Comparison of ENCODE assay signal across 12 cellular contexts in the genomic region with DNA sequence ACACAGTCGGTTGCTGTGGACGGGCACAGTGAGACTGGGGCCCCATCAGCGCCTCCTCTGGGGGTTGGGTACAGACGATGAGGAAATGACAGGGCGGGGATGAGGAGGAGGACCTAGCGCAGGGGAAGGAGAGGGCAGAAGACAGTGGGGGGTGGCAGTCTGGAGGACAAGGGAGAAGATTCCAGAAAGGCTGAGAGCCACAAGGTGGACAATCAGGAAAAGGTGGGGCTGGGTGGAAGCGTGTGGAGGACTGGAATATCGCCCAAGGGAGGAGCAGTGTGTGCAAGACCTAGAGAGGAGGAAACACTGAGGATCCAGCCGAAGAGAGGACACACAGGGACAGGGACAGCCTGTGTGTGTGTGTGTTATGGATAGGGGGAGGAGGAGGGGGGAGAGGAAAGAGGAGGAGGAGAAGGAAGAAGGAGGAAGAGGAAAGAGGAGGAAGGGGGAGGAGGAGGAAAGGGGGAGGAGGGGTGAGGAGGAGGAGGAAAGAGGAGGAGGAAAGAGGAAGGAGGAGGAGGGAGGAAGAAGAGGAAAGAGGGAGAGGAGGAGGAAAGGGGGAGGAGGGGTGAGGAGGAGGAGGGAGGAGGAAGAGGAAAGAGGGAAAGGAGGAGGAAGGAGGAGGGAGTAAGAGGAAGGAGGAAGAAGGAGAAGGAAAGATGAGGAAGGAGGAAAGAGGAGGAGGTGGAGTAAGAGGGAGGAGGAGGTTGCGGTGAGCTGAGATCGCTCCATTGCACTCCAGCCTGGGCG. TPM values are rescaled to one million over a fixed set of nuclear protein-coding genes. Genes with fewer than 3 reads are reported as not detected.
A peak's percentile ranks its signal among the peaks of the same experiment; 100 is the strongest.
DNase-seq lines count a peak whose midpoint lies in the region; ATAC-seq, FAIRE-seq and TF ChIP-seq lines count a peak whose summit lies in the region.
"Had no signal": no experiment of that assay in that cellular context is flagged by ENCODE, and none has a peak within 500 bp of the region (broad histone marks: within the 10 kb centered on the region; RNA-seq: fewer than 3 reads in every experiment).

No MANE protein-coding gene starts in this region.

- POLR2A ChIA-PET in activated CD8-positive, alpha-beta T cell treated with anti-CD3 and anti-CD28 coated beads, Interleukin-2, amount 10 ng/mL, durations not matched to agents 7 days and 5 days (lab: Charles Lee), result no interaction called here
- POLR2A ChIA-PET in HepG2 (lab: Yijun Ruan, JAX), result no interaction called here

- no peaks in the 10 kb centered on the region for H4K20me1 ChIP-seq in HepG2 (ENCODE audit: insufficient read depth, low read length)

- H3K9me3 ChIP-seq in HepG2 (ENCODE audit: low read length), result no peaks in the 10 kb centered on the region

- no peak overlapping the region for H3K9ac ChIP-seq in HepG2 (ENCODE audit: insufficient read depth, low read depth, low read length)

- H3K27ac Mint-ChIP-seq in activated CD8-positive, alpha-beta T cell treated with anti-CD3 and anti-CD28 coated beads, Interleukin-2, amount 10 ng/mL, durations not matched to agents 7 days and 5 days, result peak overlapping the region; percentile 66
- peak overlapping the region; percentile 69 for H3K27ac Mint-ChIP-seq in stimulated activated naive CD8-positive, alpha-beta T cell treated with anti-CD3 and anti-CD28 coated beads, Interleukin-15, Interleukin-2, amounts not matched to agents 100 ng/mL and 50 ng/mL, for 24 hours

- no peaks in the 10 kb centered on the region for H3K9me3 Mint-ChIP-seq in activated CD8-positive, alpha-beta T cell treated with anti-CD3 and anti-CD28 coated beads, Interleukin-2, amount 10 ng/mL, durations not matched to agents 7 days and 5 days (ENCODE audit: insufficient read depth)
- no peaks in the 10 kb centered on the region for H3K9me3 Mint-ChIP-seq in stimulated activated naive CD8-positive, alpha-beta T cell treated with anti-CD3 and anti-CD28 coated beads, Interleukin-15, Interleukin-2, amounts not matched to agents 100 ng/mL and 50 ng/mL, for 24 hours

- DNase-seq in activated effector memory CD4-positive, alpha-beta T cell treated with anti-CD3 and anti-CD28 coated beads, Interleukin-2, amount 50 U/mL, for 16 hours, result peak; percentile 73
- DNase-seq in activated effector memory CD4-positive, alpha-beta T cell treated with Interleukin-2 at 50 U/mL for 16 hours, result no peak
- peak; percentile 59 for DNase-seq in activated CD8-positive, alpha-beta T cell treated with anti-CD3 and anti-CD28 coated beads, Interleukin-2, amount 10 ng/mL, durations not matched to agents 7 days and 5 days
- no peak for DNase-seq in HepG2 (ENCODE audit: low spot score)
- DNase-seq: NCI-H226 had no signal

- H3K27ac ChIP-seq in HepG2 (ENCODE audit: extremely low read length, insufficient read depth, low read length), result no peak overlapping the region

- H3K4me1 Mint-ChIP-seq in activated CD8-positive, alpha-beta T cell treated with anti-CD3 and anti-CD28 coated beads, Interleukin-2, amount 10 ng/mL, durations not matched to agents 7 days and 5 days (ENCODE audit: low read depth), result peaks cover 16% of the 10 kb centered on the region
- H3K4me1 Mint-ChIP-seq in stimulated activated naive CD8-positive, alpha-beta T cell treated with anti-CD3 and anti-CD28 coated beads, Interleukin-15, Interleukin-2, amounts not matched to agents 100 ng/mL and 50 ng/mL, for 24 hours (ENCODE audit: low read depth), result peaks cover 18% of the 10 kb centered on the region

- no peaks in the 10 kb centered on the region for H3K36me3 Mint-ChIP-seq in activated CD8-positive, alpha-beta T cell treated with anti-CD3 and anti-CD28 coated beads, Interleukin-2, amount 10 ng/mL, durations not matched to agents 7 days and 5 days (ENCODE audit: low read depth)
- H3K36me3 Mint-ChIP-seq in stimulated activated naive CD8-positive, alpha-beta T cell treated with anti-CD3 and anti-CD28 coated beads, Interleukin-15, Interleukin-2, amounts not matched to agents 100 ng/mL and 50 ng/mL, for 24 hours (ENCODE audit: low read depth), result no peaks in the 10 kb centered on the region

- 14% methylated on average over 11 of the region's 12 CpGs for WGBS in HepG2 (ENCODE audit: low lambda C conversion rate)

- intact Hi-C loops in HepG2 (cut with micrococcal nuclease; ENCODE audit: unreplicated experiment), result no loop called here

- TF ChIP-seq EP300 in HepG2 (IDR thresholded peaks at IDR 0.05; ENCODE audit: low read depth in 2 of 2, low read length in 2 of 2) (no peak), HepG2 (CRISPR knock-in tag; IDR thresholded peaks at IDR 0.05; ENCODE audit: borderline replicate concordance) (no peak)

- TF ChIP-seq POLR2A in HepG2 (IDR thresholded peaks at IDR 0.05; ENCODE audit: insufficient read depth in 1 of 2, low read depth in 2 of 2, low read length in 2 of 2), result no peak

- no peak for TF ChIP-seq CTCF in HepG2 (CRISPR knock-in tag; IDR thresholded peaks at IDR 0.05)

- no peak overlapping the region for H2AFZ ChIP-seq in HepG2 (ENCODE audit: low read length)

- H3K4me1 ChIP-seq in HepG2 (ENCODE audit: insufficient read depth, low read length), result peaks cover 11% of the 10 kb centered on the region

- peak; percentile 83 for ATAC-seq in activated CD8-positive, alpha-beta T cell treated with anti-CD3 and anti-CD28 coated beads, Interleukin-2, amount 10 ng/mL, durations not matched to agents 7 days and 5 days
- ATAC-seq in HepG2 (no peak; the same call in 2 of the 3 replicates), HG03432 (IDR thresholded peaks at IDR 0.05; ENCODE audit: unreplicated experiment) (no peak), HG02885 (IDR thresholded peaks at IDR 0.05; ENCODE audit: poor library complexity, unreplicated experiment) (no peak), GM21825 (IDR thresholded peaks at IDR 0.05; ENCODE audit: unreplicated experiment) (no peak)

- H3K4me2 ChIP-seq in HepG2 (ENCODE audit: low read depth, low read length), result no peak overlapping the region

- no peaks in the 10 kb centered on the region for H3K36me3 ChIP-seq in HepG2 (replicated peaks in 1 of 2; ENCODE audit: control insufficient read depth in 1 of 2, insufficient read depth in 2 of 2, low read length in 2 of 2)

- in situ Hi-C loops in HepG2 (cut with HindIII; ENCODE audit: extremely low pct_ligation_motif_present, low pct_unique_long_range_greater_than_20kb), result no loop called here

- no peaks in the 10 kb centered on the region for H3K27me3 Mint-ChIP-seq in activated CD8-positive, alpha-beta T cell treated with anti-CD3 and anti-CD28 coated beads, Interleukin-2, amount 10 ng/mL, durations not matched to agents 7 days and 5 days (ENCODE audit: low read depth)
- no peaks in the 10 kb centered on the region for H3K27me3 Mint-ChIP-seq in stimulated activated naive CD8-positive, alpha-beta T cell treated with anti-CD3 and anti-CD28 coated beads, Interleukin-15, Interleukin-2, amounts not matched to agents 100 ng/mL and 50 ng/mL, for 24 hours

- CTCF ChIA-PET in activated CD8-positive, alpha-beta T cell treated with anti-CD3 and anti-CD28 coated beads, Interleukin-2, amount 10 ng/mL, durations not matched to agents 7 days and 5 days (lab: Charles Lee), result no interaction called here
- CTCF ChIA-PET in HepG2 (lab: Yijun Ruan, JAX; ENCODE audit: low intra/inter-chr PET ratio, low total read pairs), result no interaction called here

- H3K79me2 ChIP-seq in HepG2 (ENCODE audit: insufficient read depth, low read length), result no peaks in the 10 kb centered on the region

- peaks cover 6 to 26% of the 10 kb centered on the region in 2 experiments; a peak in 3 of 5 replicates for H3K27me3 ChIP-seq in HepG2 (ENCODE audit: control insufficient read depth in 1 of 2, insufficient read depth in 2 of 2, low read length in 2 of 2)

- no TSS peak for BruUV-seq in HepG2 (replicated peaks; lab: Mats Ljungman, UMichigan)

- H3K4me3 ChIP-seq in HepG2 (replicated peaks in 1 of 3; ENCODE audit: insufficient read depth in 1 of 3, low read depth in 2 of 3, low read length in 3 of 3), result no peak overlapping the region

- no peak overlapping the region for H3K4me3 Mint-ChIP-seq in activated CD8-positive, alpha-beta T cell treated with anti-CD3 and anti-CD28 coated beads, Interleukin-2, amount 10 ng/mL, durations not matched to agents 7 days and 5 days
- H3K4me3 Mint-ChIP-seq in stimulated activated naive CD8-positive, alpha-beta T cell treated with anti-CD3 and anti-CD28 coated beads, Interleukin-15, Interleukin-2, amounts not matched to agents 100 ng/mL and 50 ng/mL, for 24 hours, result no peak overlapping the region

- no peak for TF ChIP-seq RAD21 in HepG2 (CRISPR knock-in tag; IDR thresholded peaks at IDR 0.05)

- no peak for FAIRE-seq in HepG2 (lab: Jason Lieb, UNC)

RNA-seq across cellular contexts. Expression of a gene that starts 15.8 kb away (rescaled TPM):
- under 1 TPM in 1 of 2 experiments, not detected in 1; 0.29 TPM for total RNA-seq in activated CD8-positive, alpha-beta T cell treated with anti-CD3 and anti-CD28 coated beads, Interleukin-2, amount 10 ng/mL, durations not matched to agents 7 days and 5 days
- not detected in 2 replicates for total RNA-seq in HepG2 (2016; rRNA removed; fragmentation: Illumina TruSeq; extraction: Trizol)
- total RNA-seq in HepG2 (2016; cell fraction: cytosol; rRNA removed; fragmentation: Illumina TruSeq; extraction: Trizol; ENCODE audit: low read depth), result not detected in 2 replicates
- not detected in 2 replicates for total RNA-seq in HepG2 (2016; cell fraction: insoluble cytoplasmic fraction; rRNA removed; fragmentation: Illumina TruSeq; extraction: Trizol)
- total RNA-seq in HepG2 (2016; cell fraction: membrane; rRNA removed; fragmentation: Illumina TruSeq; extraction: Trizol), result not detected in 2 replicates
- total RNA-seq in HepG2 (2016; cell fraction: nucleus; rRNA removed; fragmentation: Illumina TruSeq; extraction: Trizol), result not detected in 2 replicates
- polyA plus RNA-seq in HepG2 (2011; rRNA removed), result not detected in 2 replicates
- not detected in 2 replicates for polyA plus RNA-seq in HepG2 (2011; cell fraction: cytosol; rRNA removed)
- polyA plus RNA-seq in HepG2 (2011; cell fraction: nucleus; rRNA removed), result not detected in 2 replicates
- polyA plus RNA-seq in HepG2 (2012), result not detected in 2 replicates
- not detected in 2 replicates for polyA plus RNA-seq in HepG2 (2016; cell fraction: cytosol; fragmentation: Illumina TruSeq; extraction: Trizol; ENCODE audit: low read depth)
- not detected in 2 replicates for polyA plus RNA-seq in HepG2 (2016; cell fraction: insoluble cytoplasmic fraction; fragmentation: Illumina TruSeq; extraction: Trizol; ENCODE audit: low read depth)
- not detected in 2 replicates for polyA plus RNA-seq in HepG2 (2016; cell fraction: membrane; fragmentation: Illumina TruSeq; extraction: Trizol; ENCODE audit: low read depth)
- polyA plus RNA-seq in HepG2 (2016; cell fraction: nucleus; fragmentation: Illumina TruSeq; extraction: Trizol; ENCODE audit: insufficient read depth, low read depth), result not detected in 2 replicates
- polyA minus RNA-seq in HepG2 (2011; rRNA and poly(A)+ RNA removed; ENCODE audit: low replicate concordance), result 5.1 TPM in 1 of 2 replicates, not detected in the other
- not detected in 2 replicates for polyA minus RNA-seq in HepG2 (2011; cell fraction: cytosol; rRNA and poly(A)+ RNA removed)
- polyA minus RNA-seq in HepG2 (2011; cell fraction: nucleus; rRNA and poly(A)+ RNA removed), result not detected in 2 replicates

RNA-seq across cellular contexts. Expression of a gene that starts 16.2 kb away (rescaled TPM):
- total RNA-seq in activated CD8-positive, alpha-beta T cell treated with anti-CD3 and anti-CD28 coated beads, Interleukin-2, amount 10 ng/mL, durations not matched to agents 7 days and 5 days, result 10 to 100 TPM; 54.8 to 56.9 TPM
- total RNA-seq in HepG2 (2016; rRNA removed; fragmentation: Illumina TruSeq; extraction: Trizol), result not detected in 2 replicates
- not detected in 2 replicates for total RNA-seq in HepG2 (2016; cell fraction: cytosol; rRNA removed; fragmentation: Illumina TruSeq; extraction: Trizol; ENCODE audit: low read depth)
- not detected in 2 replicates for total RNA-seq in HepG2 (2016; cell fraction: insoluble cytoplasmic fraction; rRNA removed; fragmentation: Illumina TruSeq; extraction: Trizol)
- not detected in 2 replicates for total RNA-seq in HepG2 (2016; cell fraction: membrane; rRNA removed; fragmentation: Illumina TruSeq; extraction: Trizol)
- not detected in 2 replicates for total RNA-seq in HepG2 (2016; cell fraction: nucleus; rRNA removed; fragmentation: Illumina TruSeq; extraction: Trizol)
- not detected in 2 replicates for polyA plus RNA-seq in HepG2 (2011; rRNA removed)
- polyA plus RNA-seq in HepG2 (2011; cell fraction: cytosol; rRNA removed), result 0.04 TPM in 1 of 2 replicates, not detected in the other
- 0.19 TPM in 1 of 2 replicates, not detected in the other for polyA plus RNA-seq in HepG2 (2011; cell fraction: nucleus; rRNA removed)
- polyA plus RNA-seq in HepG2 (2012), result not detected in 2 replicates
- polyA plus RNA-seq in HepG2 (2016; cell fraction: cytosol; fragmentation: Illumina TruSeq; extraction: Trizol; ENCODE audit: low read depth), result not detected in 2 replicates
- not detected in 2 replicates for polyA plus RNA-seq in HepG2 (2016; cell fraction: insoluble cytoplasmic fraction; fragmentation: Illumina TruSeq; extraction: Trizol; ENCODE audit: low read depth)
- polyA plus RNA-seq in HepG2 (2016; cell fraction: membrane; fragmentation: Illumina TruSeq; extraction: Trizol; ENCODE audit: low read depth), result not detected in 2 replicates
- polyA plus RNA-seq in HepG2 (2016; cell fraction: nucleus; fragmentation: Illumina TruSeq; extraction: Trizol; ENCODE audit: insufficient read depth, low read depth), result not detected in 2 replicates
- 0.06 and 36.3 TPM in 2 replicates for polyA minus RNA-seq in HepG2 (2011; rRNA and poly(A)+ RNA removed; ENCODE audit: low replicate concordance)
- polyA minus RNA-seq in HepG2 (2011; cell fraction: cytosol; rRNA and poly(A)+ RNA removed), result 0.69 and 2.2 TPM in 2 replicates
- polyA minus RNA-seq in HepG2 (2011; cell fraction: nucleus; rRNA and poly(A)+ RNA removed), result 0.25 and 1.0 TPM in 2 replicates

RNA-seq across cellular contexts. Expression of a gene that starts 18.5 kb away (rescaled TPM):
- 10 to 100 TPM; 49.8 to 51.3 TPM for total RNA-seq in activated CD8-positive, alpha-beta T cell treated with anti-CD3 and anti-CD28 coated beads, Interleukin-2, amount 10 ng/mL, durations not matched to agents 7 days and 5 days
- 2.0 and 2.3 TPM in 2 replicates for total RNA-seq in HepG2 (2016; rRNA removed; fragmentation: Illumina TruSeq; extraction: Trizol)
- 2.6 and 3.1 TPM in 2 replicates for total RNA-seq in HepG2 (2016; cell fraction: cytosol; rRNA removed; fragmentation: Illumina TruSeq; extraction: Trizol; ENCODE audit: low read depth)
- total RNA-seq in HepG2 (2016; cell fraction: insoluble cytoplasmic fraction; rRNA removed; fragmentation: Illumina TruSeq; extraction: Trizol), result 3.2 and 3.4 TPM in 2 replicates
- 3.4 and 3.5 TPM in 2 replicates for total RNA-seq in HepG2 (2016; cell fraction: membrane; rRNA removed; fragmentation: Illumina TruSeq; extraction: Trizol)
- 0.56 and 1.7 TPM in 2 replicates for total RNA-seq in HepG2 (2016; cell fraction: nucleus; rRNA removed; fragmentation: Illumina TruSeq; extraction: Trizol)
- 4.1 and 5.2 TPM in 2 replicates for polyA plus RNA-seq in HepG2 (2011; rRNA removed)
- 4.6 and 10.0 TPM in 2 replicates for polyA plus RNA-seq in HepG2 (2011; cell fraction: cytosol; rRNA removed)
- 6.9 and 8.9 TPM in 2 replicates for polyA plus RNA-seq in HepG2 (2011; cell fraction: nucleus; rRNA removed)
- 1.6 and 3.0 TPM in 2 replicates for polyA plus RNA-seq in HepG2 (2012)
- polyA plus RNA-seq in HepG2 (2016; cell fraction: cytosol; fragmentation: Illumina TruSeq; extraction: Trizol; ENCODE audit: low read depth), result 3.7 and 4.0 TPM in 2 replicates
- polyA plus RNA-seq in HepG2 (2016; cell fraction: insoluble cytoplasmic fraction; fragmentation: Illumina TruSeq; extraction: Trizol; ENCODE audit: low read depth), result 2.9 and 3.0 TPM in 2 replicates
- 4.1 and 4.4 TPM in 2 replicates for polyA plus RNA-seq in HepG2 (2016; cell fraction: membrane; fragmentation: Illumina TruSeq; extraction: Trizol; ENCODE audit: low read depth)
- polyA plus RNA-seq in HepG2 (2016; cell fraction: nucleus; fragmentation: Illumina TruSeq; extraction: Trizol; ENCODE audit: insufficient read depth, low read depth), result 2.7 and 4.3 TPM in 2 replicates
- polyA minus RNA-seq in HepG2 (2011; rRNA and poly(A)+ RNA removed; ENCODE audit: low replicate concordance), result 2.9 and 4.4 TPM in 2 replicates
- polyA minus RNA-seq in HepG2 (2011; cell fraction: cytosol; rRNA and poly(A)+ RNA removed), result 2.6 TPM in 1 of 2 replicates, not detected in the other
- 1.9 and 2.2 TPM in 2 replicates for polyA minus RNA-seq in HepG2 (2011; cell fraction: nucleus; rRNA and poly(A)+ RNA removed)

RNA-seq across cellular contexts. Expression of a gene that starts 21.2 kb away (rescaled TPM):
- total RNA-seq in activated CD8-positive, alpha-beta T cell treated with anti-CD3 and anti-CD28 coated beads, Interleukin-2, amount 10 ng/mL, durations not matched to agents 7 days and 5 days, result not detected
- 1.1 and 2.2 TPM in 2 replicates for total RNA-seq in HepG2 (2016; rRNA removed; fragmentation: Illumina TruSeq; extraction: Trizol)
- total RNA-seq in HepG2 (2016; cell fraction: cytosol; rRNA removed; fragmentation: Illumina TruSeq; extraction: Trizol; ENCODE audit: low read depth), result 1.4 and 2.5 TPM in 2 replicates
- total RNA-seq in HepG2 (2016; cell fraction: insoluble cytoplasmic fraction; rRNA removed; fragmentation: Illumina TruSeq; extraction: Trizol), result 1.4 and 2.5 TPM in 2 replicates
- 1.4 and 1.7 TPM in 2 replicates for total RNA-seq in HepG2 (2016; cell fraction: membrane; rRNA removed; fragmentation: Illumina TruSeq; extraction: Trizol)
- total RNA-seq in HepG2 (2016; cell fraction: nucleus; rRNA removed; fragmentation: Illumina TruSeq; extraction: Trizol), result 1.7 and 2.8 TPM in 2 replicates
- 3.3 and 4.0 TPM in 2 replicates for polyA plus RNA-seq in HepG2 (2011; rRNA removed)
- 2.0 and 2.9 TPM in 2 replicates for polyA plus RNA-seq in HepG2 (2011; cell fraction: cytosol; rRNA removed)
- 18.4 and 19.8 TPM in 2 replicates for polyA plus RNA-seq in HepG2 (2011; cell fraction: nucleus; rRNA removed)
- 4.3 and 4.8 TPM in 2 replicates for polyA plus RNA-seq in HepG2 (2012)
- polyA plus RNA-seq in HepG2 (2016; cell fraction: cytosol; fragmentation: Illumina TruSeq; extraction: Trizol; ENCODE audit: low read depth), result 2.7 and 3.3 TPM in 2 replicates
- 1.4 and 1.8 TPM in 2 replicates for polyA plus RNA-seq in HepG2 (2016; cell fraction: insoluble cytoplasmic fraction; fragmentation: Illumina TruSeq; extraction: Trizol; ENCODE audit: low read depth)
- 2.6 and 2.7 TPM in 2 replicates for polyA plus RNA-seq in HepG2 (2016; cell fraction: membrane; fragmentation: Illumina TruSeq; extraction: Trizol; ENCODE audit: low read depth)
- polyA plus RNA-seq in HepG2 (2016; cell fraction: nucleus; fragmentation: Illumina TruSeq; extraction: Trizol; ENCODE audit: insufficient read depth, low read depth), result 1.6 and 6.8 TPM in 2 replicates
- 1.3 TPM in 1 of 2 replicates, not detected in the other for polyA minus RNA-seq in HepG2 (2011; rRNA and poly(A)+ RNA removed; ENCODE audit: low replicate concordance)
- 0.79 and 2.3 TPM in 2 replicates for polyA minus RNA-seq in HepG2 (2011; cell fraction: cytosol; rRNA and poly(A)+ RNA removed)
- polyA minus RNA-seq in HepG2 (2011; cell fraction: nucleus; rRNA and poly(A)+ RNA removed), result 0.64 and 2.4 TPM in 2 replicates
- total RNA-seq: epithelial cell of proximal tubule, mononuclear cell had no signal
- polyA plus RNA-seq: BJ had no signal

RNA-seq across cellular contexts. Expression of a gene that starts 59.8 kb away (rescaled TPM):
- not detected for total RNA-seq in activated CD8-positive, alpha-beta T cell treated with anti-CD3 and anti-CD28 coated beads, Interleukin-2, amount 10 ng/mL, durations not matched to agents 7 days and 5 days
- 0.67 TPM in 1 of 2 replicates, not detected in the other for total RNA-seq in HepG2 (2016; rRNA removed; fragmentation: Illumina TruSeq; extraction: Trizol)
- total RNA-seq in HepG2 (2016; cell fraction: cytosol; rRNA removed; fragmentation: Illumina TruSeq; extraction: Trizol; ENCODE audit: low read depth), result not detected in 2 replicates
- not detected in 2 replicates for total RNA-seq in HepG2 (2016; cell fraction: insoluble cytoplasmic fraction; rRNA removed; fragmentation: Illumina TruSeq; extraction: Trizol)
- not detected in 2 replicates for total RNA-seq in HepG2 (2016; cell fraction: membrane; rRNA removed; fragmentation: Illumina TruSeq; extraction: Trizol)
- total RNA-seq in HepG2 (2016; cell fraction: nucleus; rRNA removed; fragmentation: Illumina TruSeq; extraction: Trizol), result not detected in 2 replicates
- polyA plus RNA-seq in HepG2 (2011; rRNA removed), result 0.01 TPM in 1 of 2 replicates, not detected in the other
- polyA plus RNA-seq in HepG2 (2011; cell fraction: cytosol; rRNA removed), result 0.01 and 0.03 TPM in 2 replicates
- polyA plus RNA-seq in HepG2 (2011; cell fraction: nucleus; rRNA removed), result 0.05 and 0.24 TPM in 2 replicates
- not detected in 2 replicates for polyA plus RNA-seq in HepG2 (2012)
- polyA plus RNA-seq in HepG2 (2016; cell fraction: cytosol; fragmentation: Illumina TruSeq; extraction: Trizol; ENCODE audit: low read depth), result not detected in 2 replicates
- polyA plus RNA-seq in HepG2 (2016; cell fraction: insoluble cytoplasmic fraction; fragmentation: Illumina TruSeq; extraction: Trizol; ENCODE audit: low read depth), result not detected in 2 replicates
- polyA plus RNA-seq in HepG2 (2016; cell fraction: membrane; fragmentation: Illumina TruSeq; extraction: Trizol; ENCODE audit: low read depth), result not detected in 2 replicates
- not detected in 2 replicates for polyA plus RNA-seq in HepG2 (2016; cell fraction: nucleus; fragmentation: Illumina TruSeq; extraction: Trizol; ENCODE audit: insufficient read depth, low read depth)
- polyA minus RNA-seq in HepG2 (2011; rRNA and poly(A)+ RNA removed; ENCODE audit: low replicate concordance), result not detected in 2 replicates
- not detected in 2 replicates for polyA minus RNA-seq in HepG2 (2011; cell fraction: cytosol; rRNA and poly(A)+ RNA removed)
- not detected in 2 replicates for polyA minus RNA-seq in HepG2 (2011; cell fraction: nucleus; rRNA and poly(A)+ RNA removed)
- total RNA-seq: epithelial cell of proximal tubule had no signal
- polyA plus RNA-seq: BJ had no signal

Comparison
In these comparisons a context has a peak if more than half of its experiments do, and no peak if none do; other contexts are left out.
1. DNase-seq: peak in activated effector memory CD4-positive, alpha-beta T cell treated with anti-CD3 and anti-CD28 coated beads, Interleukin-2, amount 50 U/mL, for 16 hours (single experiment) and activated CD8-positive, alpha-beta T cell treated with anti-CD3 and anti-CD28 coated beads, Interleukin-2, amount 10 ng/mL, durations not matched to agents 7 days and 5 days (single experiment); none in activated effector memory CD4-positive, alpha-beta T cell treated with Interleukin-2 at 50 U/mL for 16 hours (single experiment) and HepG2 (single experiment).
2. RNA of a gene that starts 16.2 kb away (total RNA-seq): 54.8 to 56.9 TPM in activated CD8-positive, alpha-beta T cell treated with anti-CD3 and anti-CD28 coated beads, Interleukin-2, amount 10 ng/mL, durations not matched to agents 7 days and 5 days; not detected in HepG2; every median in the first group is over 10 times any median in the second.
3. RNA of a gene that starts 18.5 kb away (total RNA-seq): 49.8 to 51.3 TPM in activated CD8-positive, alpha-beta T cell treated with anti-CD3 and anti-CD28 coated beads, Interleukin-2, amount 10 ng/mL, durations not matched to agents 7 days and 5 days; 0.56 to 3.5 TPM in HepG2; every median in the first group is over 10 times any median in the second.